ENCODE assay signal across 1 cellular context in genomic region chr7:1558841-1559625, GRCh38.
TF ChIP-seq lines count a peak whose summit lies in the region.

No MANE protein-coding gene starts in this region.

TF ChIP-seq in H1, 55 proteins besides CTCF, POLR2A, EP300 and RAD21:
- TF ChIP-seq SIRT6 (IDR thresholded peaks at IDR 0.05; ENCODE audit: low read length) (no peak), PHF8 (conservative IDR thresholded peaks at IDR 0.05; ENCODE audit: low read depth, low read length) (no peak), CHD2 (IDR thresholded peaks at IDR 0.05; ENCODE audit: low read length) (no peak)
TF ChIP-seq in H1: peak in this region for 0.
